ENCODE assay signal across 1 cellular context in the genomic region with DNA sequence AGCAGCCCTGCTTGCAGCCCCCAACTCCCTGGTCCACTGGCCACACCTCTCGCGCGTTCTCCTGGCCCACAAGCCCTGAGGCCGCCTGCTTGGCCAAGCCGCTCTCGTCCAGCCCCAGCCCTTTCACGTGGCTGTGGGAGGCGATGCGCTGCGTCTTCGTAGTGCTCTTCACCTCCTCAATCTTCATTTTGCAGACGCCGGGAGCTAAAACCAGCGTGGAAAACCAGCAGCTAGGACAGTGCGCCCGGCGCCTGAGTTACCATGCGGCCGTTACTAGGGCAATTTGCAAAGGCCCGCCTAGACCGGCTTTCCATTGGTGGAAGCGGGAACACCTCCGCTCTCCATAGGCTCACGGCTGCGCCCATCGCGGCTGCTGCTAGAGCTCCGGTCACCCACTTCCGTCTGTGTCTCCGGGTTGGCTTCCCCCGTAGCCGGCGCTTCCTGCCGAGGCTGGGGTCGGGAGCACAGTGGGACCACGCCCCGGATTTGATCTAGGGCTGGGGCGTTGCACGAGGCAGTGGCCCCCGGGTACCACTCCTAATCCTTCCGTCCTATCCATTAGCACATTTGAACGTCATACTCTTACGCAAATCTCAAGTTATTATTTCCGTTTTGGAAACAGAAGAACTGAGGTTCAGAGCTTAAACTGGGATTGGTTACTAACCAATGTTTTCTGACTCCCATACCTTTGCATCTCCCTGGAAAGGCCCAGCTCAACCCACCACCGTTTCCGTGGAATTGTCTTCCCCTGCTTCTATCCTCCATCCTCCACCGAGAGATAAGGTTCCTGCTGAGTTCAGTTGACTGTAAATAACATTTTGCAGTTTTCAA.
TF ChIP-seq lines count a peak whose summit lies in the region.

A gene (minus strand): TSS at position 275 of the 831 bp plus-strand sequence. CDS start 88 bp downstream, at position 187.

TF ChIP-seq in HepG2, 621 proteins besides CTCF, POLR2A, EP300 and RAD21 (continued from another document and continues in another):
- TF ChIP-seq, protein P1, sequence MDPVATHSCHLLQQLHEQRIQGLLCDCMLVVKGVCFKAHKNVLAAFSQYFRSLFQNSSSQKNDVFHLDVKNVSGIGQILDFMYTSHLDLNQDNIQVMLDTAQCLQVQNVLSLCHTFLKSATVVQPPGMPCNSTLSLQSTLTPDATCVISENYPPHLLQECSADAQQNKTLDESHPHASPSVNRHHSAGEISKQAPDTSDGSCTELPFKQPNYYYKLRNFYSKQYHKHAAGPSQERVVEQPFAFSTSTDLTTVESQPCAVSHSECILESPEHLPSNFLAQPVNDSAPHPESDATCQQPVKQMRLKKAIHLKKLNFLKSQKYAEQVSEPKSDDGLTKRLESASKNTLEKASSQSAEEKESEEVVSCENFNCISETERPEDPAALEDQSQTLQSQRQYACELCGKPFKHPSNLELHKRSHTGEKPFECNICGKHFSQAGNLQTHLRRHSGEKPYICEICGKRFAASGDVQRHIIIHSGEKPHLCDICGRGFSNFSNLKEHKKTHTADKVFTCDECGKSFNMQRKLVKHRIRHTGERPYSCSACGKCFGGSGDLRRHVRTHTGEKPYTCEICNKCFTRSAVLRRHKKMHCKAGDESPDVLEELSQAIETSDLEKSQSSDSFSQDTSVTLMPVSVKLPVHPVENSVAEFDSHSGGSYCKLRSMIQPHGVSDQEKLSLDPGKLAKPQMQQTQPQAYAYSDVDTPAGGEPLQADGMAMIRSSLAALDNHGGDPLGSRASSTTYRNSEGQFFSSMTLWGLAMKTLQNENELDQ (CRISPR knock-in tag; IDR thresholded peaks at IDR 0.05; ENCODE audit: borderline replicate concordance), result no peak
- TF ChIP-seq, protein P2, sequence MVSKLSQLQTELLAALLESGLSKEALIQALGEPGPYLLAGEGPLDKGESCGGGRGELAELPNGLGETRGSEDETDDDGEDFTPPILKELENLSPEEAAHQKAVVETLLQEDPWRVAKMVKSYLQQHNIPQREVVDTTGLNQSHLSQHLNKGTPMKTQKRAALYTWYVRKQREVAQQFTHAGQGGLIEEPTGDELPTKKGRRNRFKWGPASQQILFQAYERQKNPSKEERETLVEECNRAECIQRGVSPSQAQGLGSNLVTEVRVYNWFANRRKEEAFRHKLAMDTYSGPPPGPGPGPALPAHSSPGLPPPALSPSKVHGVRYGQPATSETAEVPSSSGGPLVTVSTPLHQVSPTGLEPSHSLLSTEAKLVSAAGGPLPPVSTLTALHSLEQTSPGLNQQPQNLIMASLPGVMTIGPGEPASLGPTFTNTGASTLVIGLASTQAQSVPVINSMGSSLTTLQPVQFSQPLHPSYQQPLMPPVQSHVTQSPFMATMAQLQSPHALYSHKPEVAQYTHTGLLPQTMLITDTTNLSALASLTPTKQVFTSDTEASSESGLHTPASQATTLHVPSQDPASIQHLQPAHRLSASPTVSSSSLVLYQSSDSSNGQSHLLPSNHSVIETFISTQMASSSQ (IDR thresholded peaks at IDR 0.05; ENCODE audit: low read depth), result 0 out of 2 replicates have a peak, but pooled peaks have one; percentile 32
- TF ChIP-seq, protein P2 (CRISPR knock-in tag; IDR thresholded peaks at IDR 0.05; ENCODE audit: borderline replicate concordance), result no peak; the same call in 1 of the 2 replicates
- TF ChIP-seq, protein P3, sequence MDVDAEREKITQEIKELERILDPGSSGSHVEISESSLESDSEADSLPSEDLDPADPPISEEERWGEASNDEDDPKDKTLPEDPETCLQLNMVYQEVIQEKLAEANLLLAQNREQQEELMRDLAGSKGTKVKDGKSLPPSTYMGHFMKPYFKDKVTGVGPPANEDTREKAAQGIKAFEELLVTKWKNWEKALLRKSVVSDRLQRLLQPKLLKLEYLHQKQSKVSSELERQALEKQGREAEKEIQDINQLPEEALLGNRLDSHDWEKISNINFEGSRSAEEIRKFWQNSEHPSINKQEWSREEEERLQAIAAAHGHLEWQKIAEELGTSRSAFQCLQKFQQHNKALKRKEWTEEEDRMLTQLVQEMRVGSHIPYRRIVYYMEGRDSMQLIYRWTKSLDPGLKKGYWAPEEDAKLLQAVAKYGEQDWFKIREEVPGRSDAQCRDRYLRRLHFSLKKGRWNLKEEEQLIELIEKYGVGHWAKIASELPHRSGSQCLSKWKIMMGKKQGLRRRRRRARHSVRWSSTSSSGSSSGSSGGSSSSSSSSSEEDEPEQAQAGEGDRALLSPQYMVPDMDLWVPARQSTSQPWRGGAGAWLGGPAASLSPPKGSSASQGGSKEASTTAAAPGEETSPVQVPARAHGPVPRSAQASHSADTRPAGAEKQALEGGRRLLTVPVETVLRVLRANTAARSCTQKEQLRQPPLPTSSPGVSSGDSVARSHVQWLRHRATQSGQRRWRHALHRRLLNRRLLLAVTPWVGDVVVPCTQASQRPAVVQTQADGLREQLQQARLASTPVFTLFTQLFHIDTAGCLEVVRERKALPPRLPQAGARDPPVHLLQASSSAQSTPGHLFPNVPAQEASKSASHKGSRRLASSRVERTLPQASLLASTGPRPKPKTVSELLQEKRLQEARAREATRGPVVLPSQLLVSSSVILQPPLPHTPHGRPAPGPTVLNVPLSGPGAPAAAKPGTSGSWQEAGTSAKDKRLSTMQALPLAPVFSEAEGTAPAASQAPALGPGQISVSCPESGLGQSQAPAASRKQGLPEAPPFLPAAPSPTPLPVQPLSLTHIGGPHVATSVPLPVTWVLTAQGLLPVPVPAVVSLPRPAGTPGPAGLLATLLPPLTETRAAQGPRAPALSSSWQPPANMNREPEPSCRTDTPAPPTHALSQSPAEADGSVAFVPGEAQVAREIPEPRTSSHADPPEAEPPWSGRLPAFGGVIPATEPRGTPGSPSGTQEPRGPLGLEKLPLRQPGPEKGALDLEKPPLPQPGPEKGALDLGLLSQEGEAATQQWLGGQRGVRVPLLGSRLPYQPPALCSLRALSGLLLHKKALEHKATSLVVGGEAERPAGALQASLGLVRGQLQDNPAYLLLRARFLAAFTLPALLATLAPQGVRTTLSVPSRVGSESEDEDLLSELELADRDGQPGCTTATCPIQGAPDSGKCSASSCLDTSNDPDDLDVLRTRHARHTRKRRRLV (CRISPR knock-in tag; IDR thresholded peaks at IDR 0.05), result peak; percentile 98
- TF ChIP-seq NFYB (CRISPR knock-in tag; IDR thresholded peaks at IDR 0.05), result peak; percentile 97
- no peak for TF ChIP-seq HNF4G (IDR thresholded peaks at IDR 0.05; ENCODE audit: borderline replicate concordance, low read depth, low read length)
- TF ChIP-seq HNF4G (CRISPR knock-in tag; IDR thresholded peaks at IDR 0.05; ENCODE audit: borderline replicate concordance, low read depth), result peak; percentile 40; the same call in 1 of the 2 replicates
- TF ChIP-seq ZNF556 (CRISPR knock-in tag; IDR thresholded peaks at IDR 0.05; ENCODE audit: borderline replicate concordance), result peak; percentile 68; the same call in 1 of the 2 replicates
- TF ChIP-seq ZNF75D (CRISPR knock-in tag; IDR thresholded peaks at IDR 0.05; ENCODE audit: borderline replicate concordance), result no peak
- TF ChIP-seq TARDBP (CRISPR knock-in tag; IDR thresholded peaks at IDR 0.05), result peak; percentile 75
- peak; percentile 88 for TF ChIP-seq ZNF335 (CRISPR knock-in tag; IDR thresholded peaks at IDR 0.05)
- TF ChIP-seq, protein P4, sequence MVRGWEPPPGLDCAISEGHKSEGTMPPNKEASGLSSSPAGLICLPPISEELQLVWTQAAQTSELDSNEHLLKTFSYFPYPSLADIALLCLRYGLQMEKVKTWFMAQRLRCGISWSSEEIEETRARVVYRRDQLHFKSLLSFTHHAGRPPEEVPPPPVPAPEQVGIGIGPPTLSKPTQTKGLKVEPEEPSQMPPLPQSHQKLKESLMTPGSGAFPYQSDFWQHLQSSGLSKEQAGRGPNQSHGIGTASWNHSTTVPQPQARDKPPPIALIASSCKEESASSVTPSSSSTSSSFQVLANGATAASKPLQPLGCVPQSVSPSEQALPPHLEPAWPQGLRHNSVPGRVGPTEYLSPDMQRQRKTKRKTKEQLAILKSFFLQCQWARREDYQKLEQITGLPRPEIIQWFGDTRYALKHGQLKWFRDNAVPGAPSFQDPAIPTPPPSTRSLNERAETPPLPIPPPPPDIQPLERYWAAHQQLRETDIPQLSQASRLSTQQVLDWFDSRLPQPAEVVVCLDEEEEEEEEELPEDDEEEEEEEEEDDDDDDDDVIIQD (CRISPR knock-in tag; IDR thresholded peaks at IDR 0.05; ENCODE audit: low read depth), result peak; percentile 28; the same call in 1 of the 2 replicates
- no peak for TF ChIP-seq FOXP1 (IDR thresholded peaks at IDR 0.05)
- no peak; the same call in 1 of the 2 replicates for TF ChIP-seq FOXP1 (CRISPR knock-in tag; IDR thresholded peaks at IDR 0.05)
- TF ChIP-seq, protein P5, sequence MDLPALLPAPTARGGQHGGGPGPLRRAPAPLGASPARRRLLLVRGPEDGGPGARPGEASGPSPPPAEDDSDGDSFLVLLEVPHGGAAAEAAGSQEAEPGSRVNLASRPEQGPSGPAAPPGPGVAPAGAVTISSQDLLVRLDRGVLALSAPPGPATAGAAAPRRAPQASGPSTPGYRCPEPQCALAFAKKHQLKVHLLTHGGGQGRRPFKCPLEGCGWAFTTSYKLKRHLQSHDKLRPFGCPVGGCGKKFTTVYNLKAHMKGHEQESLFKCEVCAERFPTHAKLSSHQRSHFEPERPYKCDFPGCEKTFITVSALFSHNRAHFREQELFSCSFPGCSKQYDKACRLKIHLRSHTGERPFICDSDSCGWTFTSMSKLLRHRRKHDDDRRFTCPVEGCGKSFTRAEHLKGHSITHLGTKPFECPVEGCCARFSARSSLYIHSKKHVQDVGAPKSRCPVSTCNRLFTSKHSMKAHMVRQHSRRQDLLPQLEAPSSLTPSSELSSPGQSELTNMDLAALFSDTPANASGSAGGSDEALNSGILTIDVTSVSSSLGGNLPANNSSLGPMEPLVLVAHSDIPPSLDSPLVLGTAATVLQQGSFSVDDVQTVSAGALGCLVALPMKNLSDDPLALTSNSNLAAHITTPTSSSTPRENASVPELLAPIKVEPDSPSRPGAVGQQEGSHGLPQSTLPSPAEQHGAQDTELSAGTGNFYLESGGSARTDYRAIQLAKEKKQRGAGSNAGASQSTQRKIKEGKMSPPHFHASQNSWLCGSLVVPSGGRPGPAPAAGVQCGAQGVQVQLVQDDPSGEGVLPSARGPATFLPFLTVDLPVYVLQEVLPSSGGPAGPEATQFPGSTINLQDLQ (CRISPR knock-in tag; IDR thresholded peaks at IDR 0.05), result no peak
- TF ChIP-seq ZNF205 (CRISPR knock-in tag; IDR thresholded peaks at IDR 0.05), result peak; percentile 62; the same call in 1 of the 2 replicates
- TF ChIP-seq SSRP1 (CRISPR knock-in tag; IDR thresholded peaks at IDR 0.05), result no peak; the same call in 1 of the 2 replicates
- TF ChIP-seq ZNF292 (CRISPR knock-in tag; IDR thresholded peaks at IDR 0.05; ENCODE audit: borderline replicate concordance, low read depth), result peak; percentile 24; the same call in 1 of the 2 replicates
- TF ChIP-seq ZNF792 (CRISPR knock-in tag; IDR thresholded peaks at IDR 0.05), result peak; percentile 75; the same call in 1 of the 2 replicates
- TF ChIP-seq SIX4 (CRISPR knock-in tag; IDR thresholded peaks at IDR 0.05), result no peak
- TF ChIP-seq, protein P6, sequence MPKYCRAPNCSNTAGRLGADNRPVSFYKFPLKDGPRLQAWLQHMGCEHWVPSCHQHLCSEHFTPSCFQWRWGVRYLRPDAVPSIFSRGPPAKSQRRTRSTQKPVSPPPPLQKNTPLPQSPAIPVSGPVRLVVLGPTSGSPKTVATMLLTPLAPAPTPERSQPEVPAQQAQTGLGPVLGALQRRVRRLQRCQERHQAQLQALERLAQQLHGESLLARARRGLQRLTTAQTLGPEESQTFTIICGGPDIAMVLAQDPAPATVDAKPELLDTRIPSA (CRISPR knock-in tag; IDR thresholded peaks at IDR 0.05; ENCODE audit: borderline replicate concordance), result no peak
- TF ChIP-seq ZNF256 (CRISPR knock-in tag; conservative IDR thresholded peaks at IDR 0.05), result no peak
- TF ChIP-seq SALL1 (CRISPR knock-in tag; IDR thresholded peaks at IDR 0.05), result peak; percentile 68; the same call in 1 of the 2 replicates
- peak; percentile 51; the same call in 1 of the 2 replicates for TF ChIP-seq GLI4 (CRISPR knock-in tag; IDR thresholded peaks at IDR 0.05; ENCODE audit: borderline replicate concordance)
- TF ChIP-seq, protein P7, sequence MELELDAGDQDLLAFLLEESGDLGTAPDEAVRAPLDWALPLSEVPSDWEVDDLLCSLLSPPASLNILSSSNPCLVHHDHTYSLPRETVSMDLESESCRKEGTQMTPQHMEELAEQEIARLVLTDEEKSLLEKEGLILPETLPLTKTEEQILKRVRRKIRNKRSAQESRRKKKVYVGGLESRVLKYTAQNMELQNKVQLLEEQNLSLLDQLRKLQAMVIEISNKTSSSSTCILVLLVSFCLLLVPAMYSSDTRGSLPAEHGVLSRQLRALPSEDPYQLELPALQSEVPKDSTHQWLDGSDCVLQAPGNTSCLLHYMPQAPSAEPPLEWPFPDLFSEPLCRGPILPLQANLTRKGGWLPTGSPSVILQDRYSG (CRISPR knock-in tag; IDR thresholded peaks at IDR 0.05), result no peak
- 0 out of 2 replicates have a peak, but pooled peaks have one; percentile 33 for TF ChIP-seq ZNF83 (CRISPR knock-in tag; IDR thresholded peaks at IDR 0.05; ENCODE audit: borderline replicate concordance)
- TF ChIP-seq ZFP1 (CRISPR knock-in tag; IDR thresholded peaks at IDR 0.05), result peak; percentile 24; the same call in 1 of the 2 replicates
- TF ChIP-seq ZNF891 (CRISPR knock-in tag; IDR thresholded peaks at IDR 0.05), result peak; percentile 75; the same call in 1 of the 2 replicates
- TF ChIP-seq RELA (CRISPR knock-in tag; IDR thresholded peaks at IDR 0.05), result no peak; the same call in 1 of the 2 replicates
- no peak for TF ChIP-seq RFXANK (CRISPR knock-in tag; IDR thresholded peaks at IDR 0.05)
- TF ChIP-seq NCOR1 (IDR thresholded peaks at IDR 0.05; ENCODE audit: borderline replicate concordance, low read length), result no peak; the same call in 1 of the 2 replicates
- peak; percentile 43 for TF ChIP-seq RBM22 (optimal IDR thresholded peaks at IDR 0.05; ENCODE audit: low read length)
- TF ChIP-seq, protein P8, sequence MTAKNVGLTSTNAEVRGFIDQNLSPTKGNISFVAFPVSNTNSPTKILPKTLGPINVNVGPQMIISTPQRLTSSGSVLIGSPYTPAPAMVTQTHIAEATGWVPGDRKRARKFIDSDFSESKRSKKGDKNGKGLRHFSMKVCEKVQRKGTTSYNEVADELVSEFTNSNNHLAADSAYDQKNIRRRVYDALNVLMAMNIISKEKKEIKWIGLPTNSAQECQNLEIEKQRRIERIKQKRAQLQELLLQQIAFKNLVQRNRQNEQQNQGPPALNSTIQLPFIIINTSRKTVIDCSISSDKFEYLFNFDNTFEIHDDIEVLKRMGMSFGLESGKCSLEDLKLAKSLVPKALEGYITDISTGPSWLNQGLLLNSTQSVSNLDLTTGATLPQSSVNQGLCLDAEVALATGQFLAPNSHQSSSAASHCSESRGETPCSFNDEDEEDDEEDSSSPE (CRISPR knock-in tag; IDR thresholded peaks at IDR 0.05), result peak; percentile 71
- TF ChIP-seq NFE2L2 (IDR thresholded peaks at IDR 0.05; ENCODE audit: low read length), result no peak
- no peak; the same call in 1 of the 2 replicates for TF ChIP-seq ZIK1 (CRISPR knock-in tag; IDR thresholded peaks at IDR 0.05; ENCODE audit: borderline replicate concordance, low read depth)
- TF ChIP-seq ZNF253 (CRISPR knock-in tag; IDR thresholded peaks at IDR 0.05; ENCODE audit: borderline replicate concordance), result no peak
